Comparison of ENCODE assay signal across 1 cellular context in genomic region chr5:143536364-143536763, GRCh38.
TF ChIP-seq lines count a peak whose summit lies in the region.

No MANE protein-coding gene starts in this region.

TF ChIP-seq in IMR-90, 13 proteins besides CTCF, POLR2A, EP300 and RAD21 (continued from another document):
- TF ChIP-seq MAFK (IDR thresholded peaks at IDR 0.05; ENCODE audit: low read depth, low read length): peak; percentile 21; the same call in 1 of the 2 replicates
- TF ChIP-seq USF2 (IDR thresholded peaks at IDR 0.05; ENCODE audit: low read depth, low read length): no peak
- TF ChIP-seq MAZ (IDR thresholded peaks at IDR 0.05; ENCODE audit: borderline replicate concordance, low read depth, low read length): peak; percentile 36; the same call in 1 of the 2 replicates
- peak; percentile 91 for TF ChIP-seq FOS (IDR thresholded peaks at IDR 0.05; ENCODE audit: low read depth, low read length)
- no peak for TF ChIP-seq BHLHE40 (IDR thresholded peaks at IDR 0.05; ENCODE audit: low read depth, low read length)
- TF ChIP-seq RCOR1 (IDR thresholded peaks at IDR 0.05; ENCODE audit: insufficient replicate concordance, low read length): no peak
- 0 out of 2 replicates have a peak, but pooled peaks have one; percentile 2 for TF ChIP-seq NFE2L2 (IDR thresholded peaks at IDR 0.05; ENCODE audit: low read depth, low read length)
- no peak for TF ChIP-seq RFX5 (IDR thresholded peaks at IDR 0.05; ENCODE audit: low read depth, low read length)
- TF ChIP-seq SMC3 (IDR thresholded peaks at IDR 0.05; ENCODE audit: low read depth, low read length): no peak
- TF ChIP-seq CEBPB (IDR thresholded peaks at IDR 0.05; ENCODE audit: low read depth, low read length): 0 out of 2 replicates have a peak, but pooled peaks have one; percentile 30
